8 cellular contexts compared by ENCODE assay signal in genomic region chr1:59046730-59047157, GRCh38.
DNase-seq lines count a peak whose midpoint lies in the region; ATAC-seq and TF ChIP-seq lines count a peak whose summit lies in the region.

No MANE protein-coding gene starts in this region.

- POLR2A ChIA-PET in CD8-positive, alpha-beta T cell (lab: Charles Lee), result interaction anchor here (1.0 to 1.3 kb wide), 3 partner anchors 46 to 150 kb away, joined by 3 read pairs; no protein-coding TSS in a partner anchor

- H3K27ac ChIP-seq in CD8-positive, alpha-beta T cell (ENCODE audit: low read depth, low read length), result no peak overlapping the region

- peaks cover 38% of the 10 kb centered on the region for H3K4me1 ChIP-seq in CD8-positive, alpha-beta T cell (ENCODE audit: insufficient read depth, low read length)

- peak in 6 of 7 experiments; percentile 7 to 65 (median 24) for DNase-seq in CD8-positive, alpha-beta T cell
- DNase-seq in activated naive CD4-positive, alpha-beta T cell treated with anti-CD3 and anti-CD28 coated beads for 36 hours, result peak; percentile 79
- peak; percentile 52 for DNase-seq in stimulated activated CD4-positive, alpha-beta T cell treated with anti-CD3 and anti-CD28 coated beads, Interleukin-1b, Interleukin-23, amount 100 ng/mL, for 48 hours
- DNase-seq in LoVo (ENCODE audit: low spot score) (no peak), HuH-7 (ENCODE audit: low spot score) (no peak), posterior vena cava (ENCODE audit: low spot score) (no peak)

- no peaks in the 10 kb centered on the region for H3K36me3 Mint-ChIP-seq in CD8-positive, alpha-beta T cell
- no peaks in the 10 kb centered on the region for H3K36me3 Mint-ChIP-seq in activated naive CD4-positive, alpha-beta T cell treated with anti-CD3 and anti-CD28 coated beads for 36 hours (ENCODE audit: low read depth)

- TF ChIP-seq CTCF in CD8-positive, alpha-beta T cell (IDR thresholded peaks at IDR 0.05), result peak; percentile 24

- peak; percentile 84 for ATAC-seq in CD8-positive, alpha-beta T cell
- ATAC-seq in GM19468 (IDR thresholded peaks at IDR 0.05; ENCODE audit: extremely low read depth, unreplicated experiment), result peak; percentile 67
- peak; percentile 83 for ATAC-seq in HG03558 (IDR thresholded peaks at IDR 0.05; ENCODE audit: extremely low read depth, unreplicated experiment)

- intact Hi-C loops in CD8-positive, alpha-beta T cell (cut with DNase I, micrococcal nuclease), result loop anchor here in 1 of 2 experiments (10.0 kb wide), 1 partner anchor 262 kb away; the partner anchor contains the start of gene JUN
- intact Hi-C loops in activated naive CD4-positive, alpha-beta T cell treated with anti-CD3 and anti-CD28 coated beads for 36 hours (cut with micrococcal nuclease), result loop anchor here (1.0 to 10.0 kb wide), 9 partner anchors 17 to 648 kb away; partner anchors contain the start of genes FGGY and JUN
- intact Hi-C loops in posterior vena cava (cut with DNase I), result no loop called here

- no peaks in the 10 kb centered on the region for H3K27me3 ChIP-seq in CD8-positive, alpha-beta T cell (ENCODE audit: insufficient read depth, low read length)

- H3K27me3 Mint-ChIP-seq in CD8-positive, alpha-beta T cell (ENCODE audit: low read depth), result no peaks in the 10 kb centered on the region
- no peaks in the 10 kb centered on the region for H3K27me3 Mint-ChIP-seq in activated naive CD4-positive, alpha-beta T cell treated with anti-CD3 and anti-CD28 coated beads for 36 hours (ENCODE audit: low read depth)

- peak overlapping the region; percentile 38 for H3K4me3 Mint-ChIP-seq in CD8-positive, alpha-beta T cell
- H3K4me3 Mint-ChIP-seq in activated naive CD4-positive, alpha-beta T cell treated with anti-CD3 and anti-CD28 coated beads for 36 hours, result peak overlapping the region; percentile 37

- H3K4me1 Mint-ChIP-seq in CD8-positive, alpha-beta T cell (ENCODE audit: low read depth), result peaks cover 48% of the 10 kb centered on the region
- H3K4me1 Mint-ChIP-seq in activated naive CD4-positive, alpha-beta T cell treated with anti-CD3 and anti-CD28 coated beads for 36 hours (ENCODE audit: low read depth), result peaks cover 30% of the 10 kb centered on the region

- H3K9me3 ChIP-seq in CD8-positive, alpha-beta T cell (ENCODE audit: low read length), result no peaks in the 10 kb centered on the region

- no peaks in the 10 kb centered on the region for H3K9me3 Mint-ChIP-seq in CD8-positive, alpha-beta T cell
- no peaks in the 10 kb centered on the region for H3K9me3 Mint-ChIP-seq in activated naive CD4-positive, alpha-beta T cell treated with anti-CD3 and anti-CD28 coated beads for 36 hours

- CTCF ChIA-PET in CD8-positive, alpha-beta T cell (lab: Charles Lee), result interaction anchor here (0.6 to 2.1 kb wide), 10 partner anchors 10 to 266 kb away, joined by 3 to 12 read pairs (median 4); no protein-coding TSS in a partner anchor
- CTCF ChIA-PET in activated naive CD4-positive, alpha-beta T cell treated with anti-CD3 and anti-CD28 coated beads for 36 hours (lab: Charles Lee), result interaction anchor here (0.7 to 2.0 kb wide), 5 partner anchors 12 to 652 kb away, joined by 3 to 9 read pairs (median 4); no protein-coding TSS in a partner anchor

- no peaks in the 10 kb centered on the region for H3K36me3 ChIP-seq in CD8-positive, alpha-beta T cell (ENCODE audit: insufficient read depth, low read length)

- no peak overlapping the region for H3K4me3 ChIP-seq in CD8-positive, alpha-beta T cell (ENCODE audit: low read depth, low read length)

- H3K27ac Mint-ChIP-seq in CD8-positive, alpha-beta T cell, result peak overlapping the region; percentile 73
- H3K27ac Mint-ChIP-seq in activated naive CD4-positive, alpha-beta T cell treated with anti-CD3 and anti-CD28 coated beads for 36 hours, result peak overlapping the region; percentile 86

Comparison
In these comparisons a context has a peak if more than half of its experiments do, and no peak if none do; other contexts are left out.
1. DNase-seq: peak in CD8-positive, alpha-beta T cell (6 of 7), activated naive CD4-positive, alpha-beta T cell treated with anti-CD3 and anti-CD28 coated beads for 36 hours (single experiment) and stimulated activated CD4-positive, alpha-beta T cell treated with anti-CD3 and anti-CD28 coated beads, Interleukin-1b, Interleukin-23, amount 100 ng/mL, for 48 hours (single experiment); none in LoVo (single experiment), HuH-7 (single experiment) and posterior vena cava (single experiment).
2. Peak in every context shown above with its lines, with median percentiles within 50 percentile points of each other: ATAC-seq.